1 cellular context compared by ENCODE assay signal in genomic region chr10:92688927-92689662, GRCh38.
TF ChIP-seq lines count a peak whose summit lies in the region.

No MANE protein-coding gene starts in this region.

TF ChIP-seq in HepG2, 621 proteins besides CTCF, POLR2A, EP300 and RAD21 (continued from another document and continues in another):
- TF ChIP-seq ZNF225 (CRISPR knock-in tag; IDR thresholded peaks at IDR 0.05) (peak; percentile 59; the same call in 1 of the 2 replicates), CAMTA2 (CRISPR knock-in tag; IDR thresholded peaks at IDR 0.05; ENCODE audit: borderline replicate concordance) (peak; percentile 33; the same call in 1 of the 2 replicates), HOXA9 (CRISPR knock-in tag; IDR thresholded peaks at IDR 0.05; ENCODE audit: borderline replicate concordance) (no peak), ZMYM3 (CRISPR knock-in tag; IDR thresholded peaks at IDR 0.05) (peak; percentile 58; the same call in 1 of the 2 replicates), POLR2AphosphoS2 (IDR thresholded peaks at IDR 0.05; ENCODE audit: low read depth, low read length) (no peak), ZNF430 (CRISPR knock-in tag; IDR thresholded peaks at IDR 0.05) (peak; percentile 30), DMTF1 (CRISPR knock-in tag; IDR thresholded peaks at IDR 0.05) (0 out of 2 replicates have a peak, but pooled peaks have one; percentile 31), ZNF446 (CRISPR knock-in tag; IDR thresholded peaks at IDR 0.05) (peak; percentile 78; the same call in 1 of the 2 replicates), HIVEP1 (CRISPR knock-in tag; IDR thresholded peaks at IDR 0.05) (no peak; the same call in none of the 2 replicates), MTF1 (CRISPR knock-in tag; IDR thresholded peaks at IDR 0.05) (no peak), ASH2L (IDR thresholded peaks at IDR 0.05; ENCODE audit: insufficient read length, low read depth, low read length) (peak; percentile 66), ZNF274 (CRISPR knock-in tag; IDR thresholded peaks at IDR 0.05) (peak; percentile 37; the same call in 1 of the 2 replicates), ZNF331 (CRISPR knock-in tag; IDR thresholded peaks at IDR 0.05) (peak; percentile 33; the same call in 1 of the 2 replicates), HDAC2 (CRISPR knock-in tag; IDR thresholded peaks at IDR 0.05) (peak; percentile 24), TGIF2 (CRISPR knock-in tag; IDR thresholded peaks at IDR 0.05) (0 out of 2 replicates have a peak, but pooled peaks have one; percentile 35), ZGPAT (CRISPR knock-in tag; IDR thresholded peaks at IDR 0.05) (peak; percentile 69), SKI (IDR thresholded peaks at IDR 0.05; ENCODE audit: partially characterized antibody) (no peak), AKAP8 (CRISPR knock-in tag; IDR thresholded peaks at IDR 0.05) (no peak), PBX2 (CRISPR knock-in tag; IDR thresholded peaks at IDR 0.05) (peak; percentile 46), SP1 (IDR thresholded peaks at IDR 0.05) (no peak), SP1 (CRISPR knock-in tag; IDR thresholded peaks at IDR 0.05) (0 out of 2 replicates have a peak, but pooled peaks have one; percentile 18), JUN (CRISPR knock-in tag; IDR thresholded peaks at IDR 0.05) (no peak), ZMYM4 (CRISPR knock-in tag; IDR thresholded peaks at IDR 0.05) (peak; percentile 26; the same call in 1 of the 2 replicates), CREM (IDR thresholded peaks at IDR 0.05) (peak; percentile 25; the same call in 1 of the 2 replicates), CREM (CRISPR knock-in tag; IDR thresholded peaks at IDR 0.05) (no peak), ARID5B (CRISPR knock-in tag; IDR thresholded peaks at IDR 0.05) (peak; percentile 36; the same call in 1 of the 2 replicates), ZBTB2 (CRISPR knock-in tag; IDR thresholded peaks at IDR 0.05; ENCODE audit: low read depth) (no peak), ZNF407 (CRISPR knock-in tag; IDR thresholded peaks at IDR 0.05; ENCODE audit: not compliant biosample characterization) (peak; percentile 78), ZKSCAN8 (CRISPR knock-in tag; IDR thresholded peaks at IDR 0.05; ENCODE audit: borderline replicate concordance) (no peak), ZBTB42 (CRISPR knock-in tag; IDR thresholded peaks at IDR 0.05) (0 out of 2 replicates have a peak, but pooled peaks have one; percentile 71), HINFP (CRISPR knock-in tag; IDR thresholded peaks at IDR 0.05; ENCODE audit: low read depth) (peak; percentile 53), SIX4 (CRISPR knock-in tag; IDR thresholded peaks at IDR 0.05) (0 out of 2 replicates have a peak, but pooled peaks have one; percentile 22), PITX1 (CRISPR knock-in tag; IDR thresholded peaks at IDR 0.05) (0 out of 2 replicates have a peak, but pooled peaks have one; percentile 4), DR1 (CRISPR knock-in tag; IDR thresholded peaks at IDR 0.05) (0 out of 2 replicates have a peak, but pooled peaks have one; percentile 10), MEF2D (CRISPR knock-in tag; IDR thresholded peaks at IDR 0.05) (peak; percentile 63; the same call in 1 of the 2 replicates), MXI1 (IDR thresholded peaks at IDR 0.05; ENCODE audit: borderline replicate concordance, low read depth, low read length) (peak; percentile 38; the same call in 1 of the 3 replicates), ZNF317 (CRISPR knock-in tag; IDR thresholded peaks at IDR 0.05) (peak; percentile 59; the same call in 1 of the 2 replicates), SOX6 (IDR thresholded peaks at IDR 0.05) (no peak), SOX6 (CRISPR knock-in tag; IDR thresholded peaks at IDR 0.05) (peak; percentile 61; the same call in 1 of the 2 replicates), ZSCAN5A (CRISPR knock-in tag; IDR thresholded peaks at IDR 0.05; ENCODE audit: borderline replicate concordance) (peak; percentile 78; the same call in 1 of the 2 replicates)
